1 cellular context compared by ENCODE assay signal in the genomic region with DNA sequence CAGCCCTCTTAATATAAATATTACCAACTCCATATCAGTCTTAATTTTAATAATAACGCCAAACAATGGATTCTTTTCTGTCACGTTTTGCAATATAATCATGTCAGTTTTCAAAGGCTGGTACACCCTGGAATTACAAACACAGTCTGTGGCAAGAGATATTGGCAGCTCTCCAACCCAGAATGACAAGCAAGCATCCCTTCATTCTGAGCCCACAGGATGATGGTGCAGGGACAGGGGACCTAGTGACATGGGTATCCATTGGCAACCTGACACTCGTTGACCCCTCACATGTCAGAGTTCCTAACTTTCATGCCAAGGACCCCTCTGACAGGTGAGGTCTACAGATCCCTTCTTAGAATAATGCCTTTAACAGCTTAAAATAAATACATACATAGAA.
TF ChIP-seq lines count a peak whose summit lies in the region.

No MANE protein-coding gene starts in this region.

TF ChIP-seq in K562, 482 proteins besides CTCF, POLR2A, EP300 and RAD21 (continued from another document and continues in another):
- TF ChIP-seq HMGXB4 (CRISPR knock-in tag; IDR thresholded peaks at IDR 0.05): no peak
- TF ChIP-seq, protein P1, sequence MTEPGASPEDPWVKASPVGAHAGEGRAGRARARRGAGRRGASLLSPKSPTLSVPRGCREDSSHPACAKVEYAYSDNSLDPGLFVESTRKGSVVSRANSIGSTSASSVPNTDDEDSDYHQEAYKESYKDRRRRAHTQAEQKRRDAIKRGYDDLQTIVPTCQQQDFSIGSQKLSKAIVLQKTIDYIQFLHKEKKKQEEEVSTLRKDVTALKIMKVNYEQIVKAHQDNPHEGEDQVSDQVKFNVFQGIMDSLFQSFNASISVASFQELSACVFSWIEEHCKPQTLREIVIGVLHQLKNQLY (CRISPR knock-in tag; conservative IDR thresholded peaks at IDR 0.05): no peak
- TF ChIP-seq, protein P2, sequence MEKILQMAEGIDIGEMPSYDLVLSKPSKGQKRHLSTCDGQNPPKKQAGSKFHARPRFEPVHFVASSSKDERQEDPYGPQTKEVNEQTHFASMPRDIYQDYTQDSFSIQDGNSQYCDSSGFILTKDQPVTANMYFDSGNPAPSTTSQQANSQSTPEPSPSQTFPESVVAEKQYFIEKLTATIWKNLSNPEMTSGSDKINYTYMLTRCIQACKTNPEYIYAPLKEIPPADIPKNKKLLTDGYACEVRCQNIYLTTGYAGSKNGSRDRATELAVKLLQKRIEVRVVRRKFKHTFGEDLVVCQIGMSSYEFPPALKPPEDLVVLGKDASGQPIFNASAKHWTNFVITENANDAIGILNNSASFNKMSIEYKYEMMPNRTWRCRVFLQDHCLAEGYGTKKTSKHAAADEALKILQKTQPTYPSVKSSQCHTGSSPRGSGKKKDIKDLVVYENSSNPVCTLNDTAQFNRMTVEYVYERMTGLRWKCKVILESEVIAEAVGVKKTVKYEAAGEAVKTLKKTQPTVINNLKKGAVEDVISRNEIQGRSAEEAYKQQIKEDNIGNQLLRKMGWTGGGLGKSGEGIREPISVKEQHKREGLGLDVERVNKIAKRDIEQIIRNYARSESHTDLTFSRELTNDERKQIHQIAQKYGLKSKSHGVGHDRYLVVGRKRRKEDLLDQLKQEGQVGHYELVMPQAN (IDR thresholded peaks at IDR 0.05; ENCODE audit: borderline replicate concordance): no peak
- no peak for TF ChIP-seq ZNF184 (CRISPR knock-in tag; IDR thresholded peaks at IDR 0.05)
- TF ChIP-seq EGR1 (conservative IDR thresholded peaks at IDR 0.05): no peak
- peak; percentile 51 for TF ChIP-seq C11orf30 (IDR thresholded peaks at IDR 0.05; ENCODE audit: low read depth)
- TF ChIP-seq TFAP4 (CRISPR knock-in tag; IDR thresholded peaks at IDR 0.05; ENCODE audit: borderline replicate concordance): no peak
- no peak for TF ChIP-seq SNIP1 (IDR thresholded peaks at IDR 0.05; ENCODE audit: low read depth)
- TF ChIP-seq ATF7 (IDR thresholded peaks at IDR 0.05): no peak
- peak; percentile 87 for TF ChIP-seq NFE2 (IDR thresholded peaks at IDR 0.05; ENCODE audit: low read depth)
- no peak for TF ChIP-seq ZFP1 (CRISPR knock-in tag; IDR thresholded peaks at IDR 0.05)
- no peak for TF ChIP-seq ZNF133 (CRISPR knock-in tag; IDR thresholded peaks at IDR 0.05)
- TF ChIP-seq SIN3A (IDR thresholded peaks at IDR 0.05; ENCODE audit: borderline replicate concordance in 2 of 2, control insufficient read depth in 1 of 2, low read depth in 2 of 2, low read length in 2 of 2): no peak
- TF ChIP-seq ZNF316 (IDR thresholded peaks at IDR 0.05): peak; percentile 35; the same call in 1 of the 2 replicates
- no peak for TF ChIP-seq ASH1L (IDR thresholded peaks at IDR 0.05; ENCODE audit: borderline replicate concordance, low read depth, partially characterized antibody)
- TF ChIP-seq DLX4 (CRISPR knock-in tag; IDR thresholded peaks at IDR 0.05): no peak
- TF ChIP-seq CEBPB (tag; IDR thresholded peaks at IDR 0.05): peak; percentile 83
- no peak for TF ChIP-seq BRF2 (IDR thresholded peaks at IDR 0.05; ENCODE audit: borderline replicate concordance, insufficient read depth, insufficient read length)
- TF ChIP-seq BRD9 (IDR thresholded peaks at IDR 0.05; ENCODE audit: low read depth, partially characterized antibody): no peak
- TF ChIP-seq ZNF282 (CRISPR knock-in tag; IDR thresholded peaks at IDR 0.05): no peak
- TF ChIP-seq ZNF740 (CRISPR knock-in tag; IDR thresholded peaks at IDR 0.05): no peak
- TF ChIP-seq ZNF740 (tag; IDR thresholded peaks at IDR 0.05): no peak
- no peak for TF ChIP-seq DACH1 (IDR thresholded peaks at IDR 0.05; ENCODE audit: partially characterized antibody)
- TF ChIP-seq FOS (IDR thresholded peaks at IDR 0.05; ENCODE audit: extremely low read depth, insufficient read length): no peak
- TF ChIP-seq CBFA2T2 (conservative IDR thresholded peaks at IDR 0.05): no peak
- TF ChIP-seq GTF2F1 (IDR thresholded peaks at IDR 0.05; ENCODE audit: low read depth, low read length): no peak
- TF ChIP-seq CHCHD3 (CRISPR knock-in tag; IDR thresholded peaks at IDR 0.05): no peak
- no peak for TF ChIP-seq SRSF9 (IDR thresholded peaks at IDR 0.05; ENCODE audit: borderline replicate concordance, low read depth, low read length)
- TF ChIP-seq NCOA4 (IDR thresholded peaks at IDR 0.05; ENCODE audit: partially characterized antibody): no peak
- TF ChIP-seq ZBTB1 (CRISPR knock-in tag; IDR thresholded peaks at IDR 0.05; ENCODE audit: borderline replicate concordance, low read depth): no peak
- TF ChIP-seq PBX2 (CRISPR knock-in tag; IDR thresholded peaks at IDR 0.05; ENCODE audit: low read depth): no peak
- TF ChIP-seq PBX2 (tag; conservative IDR thresholded peaks at IDR 0.05; ENCODE audit: low read depth): no peak
- TF ChIP-seq SETDB1 (IDR thresholded peaks at IDR 0.05; ENCODE audit: low read length): no peak
- peak; percentile 90 for TF ChIP-seq NFIC (IDR thresholded peaks at IDR 0.05)
- TF ChIP-seq TGIF2 (CRISPR knock-in tag; IDR thresholded peaks at IDR 0.05): no peak
- TF ChIP-seq ZFP30 (CRISPR knock-in tag; IDR thresholded peaks at IDR 0.05; ENCODE audit: borderline replicate concordance): no peak
- TF ChIP-seq, protein P3, sequence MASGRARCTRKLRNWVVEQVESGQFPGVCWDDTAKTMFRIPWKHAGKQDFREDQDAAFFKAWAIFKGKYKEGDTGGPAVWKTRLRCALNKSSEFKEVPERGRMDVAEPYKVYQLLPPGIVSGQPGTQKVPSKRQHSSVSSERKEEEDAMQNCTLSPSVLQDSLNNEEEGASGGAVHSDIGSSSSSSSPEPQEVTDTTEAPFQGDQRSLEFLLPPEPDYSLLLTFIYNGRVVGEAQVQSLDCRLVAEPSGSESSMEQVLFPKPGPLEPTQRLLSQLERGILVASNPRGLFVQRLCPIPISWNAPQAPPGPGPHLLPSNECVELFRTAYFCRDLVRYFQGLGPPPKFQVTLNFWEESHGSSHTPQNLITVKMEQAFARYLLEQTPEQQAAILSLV (tag; IDR thresholded peaks at IDR 0.05): no peak
- no peak for TF ChIP-seq CUX1 (CRISPR knock-in tag; IDR thresholded peaks at IDR 0.05)
- no peak for TF ChIP-seq U2AF2 (optimal IDR thresholded peaks at IDR 0.05; ENCODE audit: low read depth, low read length)
- peak; percentile 25; the same call in 1 of the 2 replicates for TF ChIP-seq MAFG (tag; conservative IDR thresholded peaks at IDR 0.05)
- no peak for TF ChIP-seq BCL6 (CRISPR knock-in tag; IDR thresholded peaks at IDR 0.05)
- no peak for TF ChIP-seq ZBTB12 (CRISPR knock-in tag; IDR thresholded peaks at IDR 0.05)
- peak in 1 of 2 experiments; percentile 72; a peak in 1 of 4 replicates for TF ChIP-seq RCOR1 (IDR thresholded peaks at IDR 0.05; ENCODE audit: borderline replicate concordance in 1 of 2, low read depth in 2 of 2, low read length in 2 of 2)
- TF ChIP-seq TBP (optimal IDR thresholded peaks at IDR 0.05; ENCODE audit: low read depth, low read length): no peak
- TF ChIP-seq POLR3G (IDR thresholded peaks at IDR 0.05; ENCODE audit: extremely low read depth, insufficient read length, insufficient replicate concordance): no peak
- TF ChIP-seq HSF4 (CRISPR knock-in tag; IDR thresholded peaks at IDR 0.05; ENCODE audit: borderline replicate concordance): no peak
